Comparison of ENCODE assay signal across 1 cellular context in genomic region chr6:168908166-168908565, GRCh38.
TF ChIP-seq lines count a peak whose summit lies in the region.

No MANE protein-coding gene starts in this region.

TF ChIP-seq in GM23338, 12 proteins besides CTCF, POLR2A, EP300 and RAD21 (continued from another document):
- no peak for TF ChIP-seq EZH2 (IDR thresholded peaks at IDR 0.05; ENCODE audit: low read depth, unreplicated experiment)
- no peak for TF ChIP-seq ZNF114 (CRISPR knock-in tag; IDR thresholded peaks at IDR 0.05)
- no peak for TF ChIP-seq ZNF331 (CRISPR knock-in tag; IDR thresholded peaks at IDR 0.05; ENCODE audit: low read depth)
- TF ChIP-seq REST (IDR thresholded peaks at IDR 0.05; ENCODE audit: unreplicated experiment): no peak
- no peak for TF ChIP-seq CREB1 (CRISPR knock-in tag; IDR thresholded peaks at IDR 0.05; ENCODE audit: low read depth)
